16 cellular contexts compared by ENCODE assay signal in genomic region chr2:213122730-213123129, GRCh38. TPM values are rescaled to one million over a fixed set of nuclear protein-coding genes. Genes with fewer than 3 reads are reported as not detected.
DNase-seq lines count a peak whose midpoint lies in the region; ATAC-seq and TF ChIP-seq lines count a peak whose summit lies in the region.
"Had no signal": no experiment of that assay in that cellular context is flagged by ENCODE, and none has a peak within 500 bp of the region (broad histone marks: within the 10 kb centered on the region; RNA-seq: fewer than 3 reads in every experiment).

No MANE protein-coding gene starts in this region.

- H2AFZ ChIP-seq in PC-3 (ENCODE audit: low read length) (0 out of 2 replicates have a peak overlapping the region, but pooled peaks have one; percentile 3), GM23248 (no peak overlapping the region)

- ATAC-seq in PC-3, result 0 out of 2 replicates have a peak, but pooled peaks have one; percentile 5

- intact Hi-C loops in PC-3 (cut with micrococcal nuclease), result no loop called here

- H3K27ac ChIP-seq in PC-3 (ENCODE audit: low read length) (no peak overlapping the region), tibial nerve (no peak overlapping the region), GM23248 (no peak overlapping the region)
- H3K27ac ChIP-seq: coronary artery, right atrium auricular region had no signal

- H3K9ac ChIP-seq in PC-3 (ENCODE audit: low read length), result no peak overlapping the region
- H3K9ac ChIP-seq in GM23248, result no peak overlapping the region

- in situ Hi-C loops in GM23248 (cut with MboI), result no loop called here

- H3K4me3 Mint-ChIP-seq in immature natural killer cell, result peak overlapping the region; percentile 19 to 78 (median 40)
- H3K4me3 Mint-ChIP-seq: activated CD4-positive, alpha-beta T cell treated with anti-CD3 and anti-CD28 coated beads, Interleukin-2, amount 10 ng/mL, durations not matched to agents 7 days and 5 days had no signal

- H3K4me1 Mint-ChIP-seq in immature natural killer cell, result peaks cover 88 to 99% of the 10 kb centered on the region in 2 donors

- H3K9me3 Mint-ChIP-seq in immature natural killer cell, result no peaks in the 10 kb centered on the region
- H3K9me3 Mint-ChIP-seq: activated CD4-positive, alpha-beta T cell treated with anti-CD3 and anti-CD28 coated beads, Interleukin-2, amount 10 ng/mL, durations not matched to agents 7 days and 5 days had no signal

- WGBS in tibial nerve, 2 donors, result 81 to 92% methylated on average over 4 of the region's 4 CpGs
- WGBS in GM23248 (ENCODE audit: low coverage in 1 of 2, low lambda C conversion rate in 2 of 2, missing lambda C conversion rate in 2 of 2), 2 experiments, result 79 to 85% methylated on average over 4 of the region's 4 CpGs

- CTCF ChIA-PET in PC-3 (lab: Charles Lee), result no interaction called here

- TF ChIP-seq CTCF in PC-3 (conservative IDR thresholded peaks at IDR 0.05; ENCODE audit: low read depth, low read length) (no peak), tibial nerve (IDR thresholded peaks at IDR 0.05) (no peak)

- H3K36me3 ChIP-seq in PC-3 (ENCODE audit: low read depth, low read length) (no peaks in the 10 kb centered on the region), tibial nerve (no peaks in the 10 kb centered on the region), GM23248 (ENCODE audit: low read depth) (no peaks in the 10 kb centered on the region)
- H3K36me3 ChIP-seq: BE2C, right atrium auricular region had no signal

- H3K4me1 ChIP-seq in PC-3 (ENCODE audit: insufficient read depth, low read length) (peaks cover 42% of the 10 kb centered on the region), tibial nerve (peaks cover 0 to 13% (median 0%) of the 10 kb centered on the region in 4 donors), GM23248 (ENCODE audit: insufficient read depth) (peaks cover 47% of the 10 kb centered on the region)
- H3K4me1 ChIP-seq: BE2C, right atrium auricular region had no signal

- H3K27me3 ChIP-seq in PC-3 (ENCODE audit: low read length) (no peaks in the 10 kb centered on the region), tibial nerve (no peaks in the 10 kb centered on the region), GM23248 (replicated peaks; ENCODE audit: insufficient read depth) (no peaks in the 10 kb centered on the region)
- H3K27me3 ChIP-seq: right atrium auricular region had no signal

- H3K4me2 ChIP-seq in PC-3 (ENCODE audit: low read length) (no peak overlapping the region), GM23248 (ENCODE audit: unreplicated experiment) (no peak overlapping the region)

- H3F3A ChIP-seq in PC-3 (ENCODE audit: low read length, unreplicated experiment) (no peaks in the 10 kb centered on the region), GM23248 (ENCODE audit: insufficient read depth) (peaks cover 33% of the 10 kb centered on the region)

- peak overlapping the region; percentile 37 to 94 (median 78) for H3K27ac Mint-ChIP-seq in immature natural killer cell
- H3K27ac Mint-ChIP-seq: activated CD4-positive, alpha-beta T cell treated with anti-CD3 and anti-CD28 coated beads, Interleukin-2, amount 10 ng/mL, durations not matched to agents 7 days and 5 days had no signal

- peak; percentile 12 for DNase-seq in COLO668 (lab: John Stamatoyannopoulos, UW; ENCODE audit: unreplicated experiment)
- DNase-seq in GOT3 (lab: John Stamatoyannopoulos, UW), result peak; percentile 0
- peak; percentile 43 for DNase-seq in PC-3
- no peak for DNase-seq in immature natural killer cell
- no peak for DNase-seq in cortex of kidney (lab: John Stamatoyannopoulos, UW)
- DNase-seq in tibial nerve (ENCODE audit: low spot score in 2 of 2), result no peak
- no peak for DNase-seq in GM19240 (ENCODE audit: insufficient read length, low spot score)
- no peak for DNase-seq in GM23248
- DNase-seq: activated CD4-positive, alpha-beta T cell treated with anti-CD3 and anti-CD28 coated beads, Interleukin-2, amount 10 ng/mL, durations not matched to agents 7 days and 5 days; BE2C; NCI-H1092 treated with DMSO at 0.1 percent for 48 hours; SHP77; stimulated activated CD4-positive, alpha-beta T cell treated with anti-CD3 and anti-CD28 coated beads, Interleukin-1b, Interleukin-23, amount 100 ng/mL, for 48 hours; T1000 had no signal

- H3K9me2 ChIP-seq in PC-3 (replicated peaks; ENCODE audit: low read length), result no peaks in the 10 kb centered on the region
- H3K9me2 ChIP-seq in GM23248 (ENCODE audit: insufficient read depth), result no peaks in the 10 kb centered on the region

- TF ChIP-seq EP300 in tibial nerve (IDR thresholded peaks at IDR 0.05), result no peak

- H3K36me3 Mint-ChIP-seq in immature natural killer cell, result peaks cover 0 to under 1% (median 0%) of the 10 kb centered on the region in 3 donors

- H3K79me2 ChIP-seq in PC-3 (ENCODE audit: low read length) (no peaks in the 10 kb centered on the region), GM23248 (ENCODE audit: insufficient read depth) (peaks cover 88% of the 10 kb centered on the region)

- H4K20me1 ChIP-seq in PC-3 (ENCODE audit: low read length) (no peaks in the 10 kb centered on the region), GM23248 (ENCODE audit: insufficient read depth) (no peaks in the 10 kb centered on the region)

- no TSS peak for BruUV-seq in PC-3 (replicated peaks; lab: Mats Ljungman, UMichigan)

- H3K4me3 ChIP-seq in PC-3 (ENCODE audit: low read length) (no peak overlapping the region), tibial nerve (no peak overlapping the region), GM23248 (no peak overlapping the region)
- H3K4me3 ChIP-seq: coronary artery, right atrium auricular region had no signal

- peaks cover 0 to 3% (median 2%) of the 10 kb centered on the region in 3 donors for H3K27me3 Mint-ChIP-seq in immature natural killer cell (ENCODE audit: low read depth in 3 of 3)
- H3K27me3 Mint-ChIP-seq: activated CD4-positive, alpha-beta T cell treated with anti-CD3 and anti-CD28 coated beads, Interleukin-2, amount 10 ng/mL, durations not matched to agents 7 days and 5 days had no signal

- no peaks in the 10 kb centered on the region for H3K9me3 ChIP-seq in PC-3 (ENCODE audit: low read length)
- no peaks in the 10 kb centered on the region for H3K9me3 ChIP-seq in tibial nerve
- H3K9me3 ChIP-seq in GM23248 (ENCODE audit: low read depth), result no peaks in the 10 kb centered on the region
- H3K9me3 ChIP-seq: BE2C, right atrium auricular region had no signal

- TF ChIP-seq POLR2A in tibial nerve (IDR thresholded peaks at IDR 0.05), result no peak

- POLR2A ChIA-PET in PC-3 (lab: Charles Lee; ENCODE audit: unreplicated experiment), result no interaction called here

RNA-seq across cellular contexts. Expression of gene IKZF2, which starts 28.7 kb away (rescaled TPM):
- total RNA-seq in PC-3 (2014; rRNA removed), result 5.2 and 8.2 TPM in 2 replicates
- 10 to 100 TPM in 1 of 3 donors, 1 to 10 TPM in 2; 3.6 to 13.6 (median 8.0) TPM for polyA plus RNA-seq in immature natural killer cell
- total RNA-seq in tibial nerve, result 10 to 100 TPM; 12.1 to 24.7 (median 19.0) TPM
- total RNA-seq in GM23248 (2014; rRNA removed; shearing (Covaris generic)), result 13.5 and 19.6 TPM in 2 replicates
- polyA plus RNA-seq in GM23248 (2016; fragmentation: Nextera tagmentation; extraction: Ambion mirVana), result 1.6 and 3.4 TPM in 2 replicates

Comparison
In these comparisons a context has a peak if more than half of its experiments do, and no peak if none do; other contexts are left out.
1. DNase-seq: peak in COLO668 (single experiment), GOT3 (single experiment) and PC-3 (single experiment); none in immature natural killer cell (0 of 3), cortex of kidney (single experiment), tibial nerve (0 of 2), GM19240 (single experiment) and GM23248 (single experiment).